8 cellular contexts compared by ENCODE assay signal in the genomic region with DNA sequence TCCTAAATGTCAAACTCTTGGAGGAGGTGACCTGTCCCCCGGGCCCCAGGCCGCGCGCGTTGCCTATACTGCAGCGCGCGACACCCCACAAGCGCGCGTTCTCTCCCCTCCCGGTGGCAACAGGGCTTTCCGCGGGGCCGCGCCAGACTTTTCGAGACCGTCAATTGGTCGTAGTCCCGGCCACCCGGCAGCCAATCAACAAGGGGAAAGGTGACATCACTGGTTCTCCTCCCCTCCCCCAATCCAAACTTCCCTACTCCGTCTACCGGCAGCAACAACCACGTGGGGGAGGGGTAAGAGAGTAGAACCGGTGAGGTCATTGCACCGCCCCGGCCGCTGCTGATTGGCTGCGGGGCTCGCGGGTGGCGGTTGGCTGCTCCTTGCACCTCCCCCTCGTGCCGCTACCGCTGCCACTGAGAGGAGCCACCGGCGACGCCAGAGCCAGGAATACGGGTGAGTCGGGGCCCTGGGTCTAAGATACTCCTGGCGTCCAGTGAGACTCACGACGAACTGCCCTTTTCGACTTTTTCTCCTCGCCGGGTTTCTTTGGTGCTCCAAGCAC.
DNase-seq lines count a peak whose midpoint lies in the region; ATAC-seq and TF ChIP-seq lines count a peak whose summit lies in the region.

No MANE protein-coding gene starts in this region.

- ATAC-seq in HG03378 (IDR thresholded peaks at IDR 0.05; ENCODE audit: unreplicated experiment) = peak; percentile 44

- H3K27ac ChIP-seq in cingulate gyrus (ENCODE audit: low read depth, low read length) = peak overlapping the region; percentile 99

- TF ChIP-seq POLR2A in GM19193 (IDR thresholded peaks at IDR 0.05; ENCODE audit: extremely low read depth, insufficient read depth, insufficient read length) = peak; percentile 55

- DNase-seq in AML-193 (lab: John Stamatoyannopoulos, UW) (peak; percentile 98 to 99), NCI-H446 treated with DMSO at 0.1 percent for 48 hours (lab: John Stamatoyannopoulos, UW) (peak; percentile 100), kidney tubule cell (ENCODE audit: low spot score) (peak; percentile 99)
- peak; percentile 96 for DNase-seq in activated CD4-positive, CD25-positive, alpha-beta regulatory T cell treated with anti-CD3 and anti-CD28 coated beads, Interleukin-2, amount 50 U/mL, for 72 hours
- DNase-seq in stimulated activated CD4-positive, alpha-beta T cell treated with anti-CD3 and anti-CD28 coated beads, Interleukin-1b, Interleukin-23, amount 100 ng/mL, for 1 hour (ENCODE audit: low read depth in 2 of 2) = peak; percentile 93 to 98

Comparison
In these comparisons a context has a peak if more than half of its experiments do, and no peak if none do; other contexts are left out.
1. Peak in every context shown above with its lines: DNase-seq, ATAC-seq and H3K27ac ChIP-seq.